16 cellular contexts compared by ENCODE assay signal in the genomic region with DNA sequence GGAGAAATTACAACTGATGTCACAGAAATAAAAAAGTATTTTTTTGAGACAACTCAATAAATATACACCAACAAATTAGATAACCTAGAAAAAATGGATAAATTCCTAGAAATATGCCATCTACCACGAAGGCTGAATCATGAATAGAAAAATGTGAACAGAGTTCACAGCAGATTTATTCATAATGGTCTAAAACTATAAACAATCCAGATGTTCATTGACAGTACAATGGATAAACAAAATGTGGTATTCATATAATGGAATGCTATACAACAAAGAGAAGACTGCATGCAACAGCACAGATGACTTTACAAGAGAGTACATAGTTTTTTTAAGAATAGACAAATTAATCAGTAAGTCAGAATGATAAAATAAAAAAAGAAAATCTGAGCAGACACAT.
"Had no signal": no experiment of that assay in that cellular context is flagged by ENCODE, and none has a peak within 500 bp of the region (broad histone marks: within the 10 kb centered on the region; RNA-seq: fewer than 3 reads in every experiment).

No MANE protein-coding gene starts in this region.

- H3K27me3 ChIP-seq: foreskin keratinocyte, heart right ventricle, left lung, tibial nerve had no signal

- H3K4me1 ChIP-seq: heart right ventricle, left lung had no signal

- ATAC-seq: foreskin keratinocyte; heart right ventricle; left lung; sciatic nerve; stimulated activated naive B cell treated with anti-CD40 and anti-IgM and Interleukin-4, amounts not matched to agents 10 μg/mL and 1 μg/mL and 100 μg/mL, for 72 hours had no signal

- H3K4me3 ChIP-seq: coronary artery, heart right ventricle, left lung, tibial nerve had no signal

- H3K27ac ChIP-seq: coronary artery, foreskin keratinocyte, heart right ventricle, left lung, tibial nerve had no signal

- H3K9me3 ChIP-seq: left lung had no signal

- DNase-seq: activated CD4-positive, alpha-beta memory T cell treated with anti-CD3 and anti-CD28 coated beads, Interleukin-2, amount 10 ng/mL, durations not matched to agents 7 days and 5 days; activated gamma-delta T cell; activated T-cell treated with anti-CD3 and anti-CD28 coated beads, Interleukin-2, amount 50 U/mL, for 48 hours; caudate nucleus; effector CD4-positive, alpha-beta T cell; foreskin keratinocyte; heart right ventricle; islet precursor cell; left lung; nephron progenitor cell; stimulated activated CD4-positive, alpha-beta T cell treated with anti-CD3 and anti-CD28 coated beads, Interleukin-2, amount 100 ng/mL, for 24 hours; stimulated activated naive B cell treated with anti-CD40 and anti-IgM and Interleukin-4, amounts not matched to agents 10 μg/mL and 1 μg/mL and 100 μg/mL, for 72 hours; T1000 had no signal
